11 cellular contexts compared by ENCODE assay signal in the genomic region with DNA sequence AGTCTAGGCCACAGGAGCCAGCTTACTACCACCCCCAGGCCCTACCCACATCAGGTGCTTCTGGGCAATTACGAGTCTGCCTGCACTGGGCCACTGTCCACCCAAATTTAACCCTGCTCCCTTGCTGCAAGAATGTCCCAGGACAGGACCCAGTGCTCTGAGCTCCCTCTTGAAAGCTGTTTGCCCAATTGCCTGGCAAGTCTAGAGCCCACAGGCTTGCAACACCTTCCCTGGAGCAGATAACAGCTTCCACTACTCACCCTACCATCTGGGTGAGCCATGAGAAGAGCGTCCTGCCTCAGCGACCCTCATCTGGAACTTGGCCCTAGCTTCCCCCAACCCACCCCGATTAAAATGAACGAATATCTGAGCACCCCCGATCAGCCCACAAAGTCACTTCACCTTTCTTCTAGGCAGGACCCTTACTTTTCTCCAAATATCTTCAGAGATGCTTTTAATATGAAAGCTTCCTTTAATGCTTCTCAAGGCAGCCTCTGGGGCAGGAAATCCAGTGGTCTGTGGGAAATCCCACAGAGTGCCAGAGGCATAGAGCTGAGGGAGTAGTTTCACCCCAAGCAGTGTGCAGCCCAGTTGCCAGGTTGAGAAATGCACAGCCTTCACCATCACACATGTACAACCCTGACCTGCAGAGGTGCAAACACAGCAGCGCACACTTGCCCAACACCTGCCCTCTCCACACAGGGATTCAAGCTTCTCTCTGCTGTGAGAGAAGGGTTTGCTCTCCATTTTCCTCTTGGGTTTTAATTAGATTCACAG. TPM values are rescaled to one million over a fixed set of nuclear protein-coding genes. Genes with fewer than 3 reads are reported as not detected.
DNase-seq lines count a peak whose midpoint lies in the region; FAIRE-seq lines count a peak whose summit lies in the region.
"Had no signal": no experiment of that assay in that cellular context is flagged by ENCODE, and none has a peak within 500 bp of the region (broad histone marks: within the 10 kb centered on the region; RNA-seq: fewer than 3 reads in every experiment).

No MANE protein-coding gene starts in this region.

- no peaks in the 10 kb centered on the region for H3K9me3 ChIP-seq in small intestine (ENCODE audit: control insufficient read depth, low read depth)
- H3K9me3 ChIP-seq: A549 had no signal

- H3K27me3 ChIP-seq in small intestine (ENCODE audit: control insufficient read depth in 2 of 2, insufficient read depth in 2 of 2, low read length in 2 of 2) = no peaks in the 10 kb centered on the region

- 66 to 80% (median 73%) methylated on average over 7 of the region's 7 CpGs for WGBS in small intestine, 3 donors

- in situ Hi-C loops in ACHN (cut with HindIII; ENCODE audit: low pct_ligation_motif_present, low pct_unique_long_range_greater_than_20kb, low sequenced_read_pairs) = no loop called here

- DNase-seq in SKM-1 treated with dmso at 0.1 percent for 144 hours (lab: John Stamatoyannopoulos, UW; ENCODE audit: unreplicated experiment) (peak; percentile 54), SKM-1 (lab: John Stamatoyannopoulos, UW; ENCODE audit: unreplicated experiment) (no peak), T-helper 1 cell (peak in 4 of 5 donors; percentile 16 to 59 (median 31)), small intestine (peak; percentile 45), AG20443 (ENCODE audit: low spot score) (no peak), ACHN (no peak), nucleus accumbens (lab: John Stamatoyannopoulos, UW) (no peak)
- DNase-seq in central memory CD4-positive, alpha-beta T cell = peak; percentile 64
- DNase-seq: occipital lobe had no signal

- H3K4me3 ChIP-seq in small intestine (ENCODE audit: low read depth in 1 of 2, low read length in 2 of 2) = no peak overlapping the region
- H3K4me3 ChIP-seq: A549 had no signal

- no peak overlapping the region for H3K27ac ChIP-seq in small intestine (ENCODE audit: low read depth in 1 of 2, low read length in 1 of 2)
- H3K27ac ChIP-seq: A549 had no signal

- FAIRE-seq in small intestine (lab: Jason Lieb, UNC) = no peak
- FAIRE-seq: A549, frontal cortex had no signal

- H3K36me3 ChIP-seq in small intestine (ENCODE audit: control insufficient read depth in 2 of 2, insufficient read depth in 2 of 2, low read length in 2 of 2) = no peaks in the 10 kb centered on the region

- peaks cover 12 to 25% of the 10 kb centered on the region in 2 donors for H3K4me1 ChIP-seq in small intestine (ENCODE audit: control insufficient read depth in 2 of 2, insufficient read depth in 1 of 2, low read depth in 1 of 2, low read length in 1 of 2)
- H3K4me1 ChIP-seq: A549 had no signal

RNA-seq across cellular contexts. Expression of gene ACSL6, which starts 10.6 kb away (rescaled TPM):
- polyA plus RNA-seq in small intestine = 1 to 10 TPM in 2 of 3 donors, under 1 TPM in 1; 0.89 to 4.9 (median 3.5) TPM

RNA-seq across cellular contexts. Expression of gene MEIKIN, which starts 55.4 kb away (rescaled TPM):
- 1 to 10 TPM in 1 of 3 donors, not detected in 2; 3.8 TPM for polyA plus RNA-seq in small intestine
- polyA plus RNA-seq: A549 had no signal

RNA-seq across cellular contexts. Expression of gene IL3, which starts 59.6 kb away (rescaled TPM):
- polyA plus RNA-seq in small intestine = not detected
- polyA plus RNA-seq: A549 had no signal

Comparison
In these comparisons a context has a peak if more than half of its experiments do, and no peak if none do; other contexts are left out.
1. DNase-seq: peak in SKM-1 treated with dmso at 0.1 percent for 144 hours (single experiment), T-helper 1 cell (4 of 5), central memory CD4-positive, alpha-beta T cell (single experiment) and small intestine (single experiment); none in SKM-1 (single experiment), AG20443 (single experiment), ACHN (single experiment) and nucleus accumbens (0 of 56).